Comparison of ENCODE assay signal across 10 cellular contexts in genomic region chr3:176906046-176906905, GRCh38.
DNase-seq lines count a peak whose midpoint lies in the region; ATAC-seq and TF ChIP-seq lines count a peak whose summit lies in the region.
"Had no signal": no experiment of that assay in that cellular context is flagged by ENCODE, and none has a peak within 500 bp of the region (broad histone marks: within the 10 kb centered on the region; RNA-seq: fewer than 3 reads in every experiment).

No MANE protein-coding gene starts in this region.

- DNase-seq in A172 (ENCODE audit: low spot score) (peak; percentile 60), SK-N-MC (ENCODE audit: low read depth, low spot score) (peak; percentile 68), left cardiac atrium (no peak), NOMO-1 treated with DMSO at 0.1 percent for 48 hours (lab: John Stamatoyannopoulos, UW; ENCODE audit: unreplicated experiment) (no peak), NCI-H524 treated with DMSO at 0.1 percent for 48 hours (lab: John Stamatoyannopoulos, UW) (no peak)
- no peak for DNase-seq in stimulated activated CD8-positive, alpha-beta memory T cell treated with anti-CD3 and anti-CD28 coated beads, Interleukin-4, amount 100 ng/mL, for 48 hours
- DNase-seq: immature natural killer cell, NCI-H1436 treated with DMSO at 0.1 percent for 48 hours had no signal

- no peak overlapping the region for H3K9ac ChIP-seq in SK-N-MC (ENCODE audit: insufficient read length)

- ATAC-seq in left cardiac atrium (peak; percentile 55 to 71), GM19351 (IDR thresholded peaks at IDR 0.05; ENCODE audit: unreplicated experiment) (no peak)

- 0 out of 2 replicates have a peak, but pooled peaks have one; percentile 1 for TF ChIP-seq RAD21 in Ishikawa (IDR thresholded peaks at IDR 0.05; ENCODE audit: low read depth)

- 0 out of 2 replicates have a peak overlapping the region, but pooled peaks have one; percentile 22 for H3K27ac ChIP-seq in SK-N-MC

- TF ChIP-seq EP300 in Ishikawa (IDR thresholded peaks at IDR 0.05; ENCODE audit: borderline replicate concordance) = peak; percentile 85

- H3K9me3 ChIP-seq in SK-N-MC (ENCODE audit: low read depth, low read length) = peaks cover 2% of the 10 kb centered on the region; the same call in 1 of the 2 replicates

- H3K36me3 ChIP-seq in SK-N-MC (ENCODE audit: insufficient read depth, low read length) = no peaks in the 10 kb centered on the region

- intact Hi-C loops in left cardiac atrium (cut with DNase I) = no loop called here

- H3K4me3 ChIP-seq in SK-N-MC = no peak overlapping the region

TF ChIP-seq in Ishikawa, 13 proteins besides CTCF, POLR2A, EP300 and RAD21:
- TF ChIP-seq TEAD4 (IDR thresholded peaks at IDR 0.05) (peak; percentile 94), TAF1 (IDR thresholded peaks at IDR 0.05; ENCODE audit: low read depth) (no peak), CEBPB (IDR thresholded peaks at IDR 0.05) (peak; percentile 89), NFIC (IDR thresholded peaks at IDR 0.05) (peak; percentile 99), CREB1 (IDR thresholded peaks at IDR 0.05; ENCODE audit: low read depth) (0 out of 2 replicates have a peak, but pooled peaks have one; percentile 37), REST (IDR thresholded peaks at IDR 0.05; ENCODE audit: low read depth) (no peak), TCF12 (IDR thresholded peaks at IDR 0.05; ENCODE audit: low read depth) (peak; percentile 86), USF1 (IDR thresholded peaks at IDR 0.05) (no peak), YY1 (IDR thresholded peaks at IDR 0.05; ENCODE audit: low read depth) (peak; percentile 67), ZBTB7A (IDR thresholded peaks at IDR 0.05; ENCODE audit: low read depth) (0 out of 2 replicates have a peak, but pooled peaks have one; percentile 22), FOXM1 (IDR thresholded peaks at IDR 0.05; ENCODE audit: borderline replicate concordance, low read depth) (0 out of 2 replicates have a peak, but pooled peaks have one; percentile 58), MAX (IDR thresholded peaks at IDR 0.05) (0 out of 2 replicates have a peak, but pooled peaks have one; percentile 18), EGR1 (IDR thresholded peaks at IDR 0.05) (no peak)

Comparison
In these comparisons a context has a peak if more than half of its experiments do, and no peak if none do; other contexts are left out.
1. DNase-seq: peak in A172 (single experiment) and SK-N-MC (single experiment); none in left cardiac atrium (single experiment), NOMO-1 treated with DMSO at 0.1 percent for 48 hours (single experiment), NCI-H524 treated with DMSO at 0.1 percent for 48 hours (single experiment) and stimulated activated CD8-positive, alpha-beta memory T cell treated with anti-CD3 and anti-CD28 coated beads, Interleukin-4, amount 100 ng/mL, for 48 hours (single experiment).